Comparison of ENCODE assay signal across 9 cellular contexts in the genomic region with DNA sequence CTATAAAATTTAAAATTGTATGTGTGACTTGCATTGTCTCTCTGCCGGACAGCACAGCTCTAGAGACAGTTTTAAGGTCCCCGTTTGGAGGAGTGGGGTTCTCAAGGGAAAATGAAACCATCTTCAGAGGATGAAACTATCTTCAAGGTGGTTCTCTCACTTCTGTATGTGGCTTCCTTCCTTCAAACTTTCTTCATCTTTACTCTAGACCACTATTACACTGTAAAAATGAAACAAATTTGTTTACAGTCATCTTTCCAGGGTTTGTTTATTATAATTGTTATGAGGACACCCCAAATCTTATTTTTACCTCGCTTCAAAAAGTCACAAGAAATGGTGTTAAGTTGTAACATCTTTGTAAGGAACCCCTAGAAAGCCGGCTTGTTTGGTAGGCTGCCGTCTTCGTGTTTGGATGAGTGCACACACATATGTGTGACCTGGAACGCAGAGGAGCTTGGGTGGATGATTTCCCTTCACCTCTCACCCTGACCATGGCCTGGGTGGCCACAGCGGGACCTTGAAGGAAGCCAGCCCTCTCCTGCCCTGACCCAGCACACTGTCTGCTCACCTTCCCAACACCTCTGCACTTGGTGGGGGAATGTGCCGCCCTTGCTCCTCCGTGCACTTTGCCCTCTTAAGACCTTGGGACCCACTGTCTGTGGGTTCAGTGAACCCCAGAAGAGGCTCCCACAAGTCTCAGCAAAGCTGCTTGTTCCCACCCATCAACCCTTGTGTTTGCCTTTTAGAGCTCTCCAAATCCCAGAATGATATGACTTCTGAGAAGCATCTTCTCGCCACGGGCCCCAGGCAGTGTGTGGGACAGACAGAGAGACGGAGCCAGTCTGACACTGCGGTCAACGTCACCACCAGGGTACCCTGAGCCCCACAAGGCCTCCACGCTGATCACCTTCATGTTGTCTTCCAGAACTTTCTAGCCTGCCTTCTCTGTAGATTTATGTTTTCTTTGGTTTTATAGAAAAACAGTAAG.
DNase-seq lines count a peak whose midpoint lies in the region; ATAC-seq, FAIRE-seq and TF ChIP-seq lines count a peak whose summit lies in the region.
"Had no signal": no experiment of that assay in that cellular context is flagged by ENCODE, and none has a peak within 500 bp of the region (broad histone marks: within the 10 kb centered on the region; RNA-seq: fewer than 3 reads in every experiment).

No MANE protein-coding gene starts in this region.

- no peaks in the 10 kb centered on the region for H3K27me3 Mint-ChIP-seq in dendritic cell treated with granulocyte-macrophage colony-stimulating factor and Interleukin-4, amounts not matched to agents 40 ng/mL and 50 ng/mL, for 4 days

- H3K9me3 Mint-ChIP-seq in dendritic cell treated with granulocyte-macrophage colony-stimulating factor and Interleukin-4, amounts not matched to agents 40 ng/mL and 50 ng/mL, for 4 days: no peaks in the 10 kb centered on the region

- H3K36me3 Mint-ChIP-seq in dendritic cell treated with granulocyte-macrophage colony-stimulating factor and Interleukin-4, amounts not matched to agents 40 ng/mL and 50 ng/mL, for 4 days (ENCODE audit: low read depth): no peaks in the 10 kb centered on the region

- DNase-seq in GM10266 (ENCODE audit: extremely low spot score) (peak; percentile 64), frontal cortex (ENCODE audit: low spot score in 2 of 2) (no peak), NCI-H1694 treated with DMSO at 0.1 percent for 48 hours (lab: John Stamatoyannopoulos, UW) (no peak), DMS153 (lab: John Stamatoyannopoulos, UW) (no peak)
- DNase-seq in effector CD8-positive, alpha-beta T cell (lab: John Stamatoyannopoulos, UW): no peak

- H3K27ac Mint-ChIP-seq in dendritic cell treated with granulocyte-macrophage colony-stimulating factor and Interleukin-4, amounts not matched to agents 40 ng/mL and 50 ng/mL, for 4 days: peak overlapping the region; percentile 63

- intact Hi-C loops in dendritic cell treated with granulocyte-macrophage colony-stimulating factor and Interleukin-4, amounts not matched to agents 40 ng/mL and 50 ng/mL, for 4 days (cut with micrococcal nuclease): no loop called here

- TF ChIP-seq CTCF in GM10266 (IDR thresholded peaks at IDR 0.05; ENCODE audit: control insufficient read depth, insufficient read depth, low read depth, missing control alignments): no peak

- peaks cover 65% of the 10 kb centered on the region for H3K4me1 Mint-ChIP-seq in dendritic cell treated with granulocyte-macrophage colony-stimulating factor and Interleukin-4, amounts not matched to agents 40 ng/mL and 50 ng/mL, for 4 days (ENCODE audit: low read depth)

- H3K4me3 Mint-ChIP-seq in dendritic cell treated with granulocyte-macrophage colony-stimulating factor and Interleukin-4, amounts not matched to agents 40 ng/mL and 50 ng/mL, for 4 days: no peak overlapping the region

- no peak for FAIRE-seq in frontal cortex (lab: Jason Lieb, UNC)
- FAIRE-seq: keratinocyte had no signal

- ATAC-seq in GM19438 (IDR thresholded peaks at IDR 0.05; ENCODE audit: low read depth, unreplicated experiment) (peak; percentile 61), HG03135 (IDR thresholded peaks at IDR 0.05; ENCODE audit: unreplicated experiment) (peak; percentile 65)
